8 cellular contexts compared by ENCODE assay signal in the genomic region with DNA sequence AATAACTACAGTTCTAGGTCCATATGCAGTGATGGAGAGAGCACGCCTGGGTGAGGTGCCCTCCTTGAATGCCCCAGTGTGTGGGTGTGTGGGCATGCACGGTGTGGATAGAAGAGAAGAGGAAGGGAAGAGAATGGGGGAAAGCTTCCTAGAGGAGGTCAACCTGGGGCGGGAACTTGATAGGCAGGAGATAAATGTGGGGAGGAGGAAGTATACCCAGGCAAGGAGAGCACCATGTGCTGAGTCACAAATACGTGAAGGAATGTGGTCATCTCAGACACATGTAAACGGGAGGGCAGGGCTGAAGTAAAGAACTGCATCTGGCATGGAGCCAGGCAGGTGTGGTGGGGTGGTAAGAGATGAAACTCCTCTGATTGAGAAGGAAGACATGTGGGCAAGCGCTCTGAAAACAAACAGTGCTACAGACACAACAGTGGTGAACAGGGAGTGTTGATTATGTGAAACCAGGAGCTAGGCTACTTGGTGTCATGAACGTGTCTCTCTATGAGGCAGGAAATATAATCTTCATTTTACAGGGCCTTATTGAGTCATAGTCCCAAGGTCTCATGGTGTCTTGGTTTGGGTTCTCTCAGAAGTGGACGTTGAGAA.
DNase-seq lines count a peak whose midpoint lies in the region; ATAC-seq and TF ChIP-seq lines count a peak whose summit lies in the region.

No MANE protein-coding gene starts in this region.

- H3K79me2 ChIP-seq in HCT116 (ENCODE audit: insufficient read depth, low read length) (no peaks in the 10 kb centered on the region), mesendoderm (ENCODE audit: control insufficient read depth, insufficient read depth, low read length) (no peaks in the 10 kb centered on the region), neural progenitor cell (ENCODE audit: low read depth) (no peaks in the 10 kb centered on the region)

- H3F3A ChIP-seq in neural progenitor cell (ENCODE audit: low read depth): no peaks in the 10 kb centered on the region

- H3K4me3 Mint-ChIP-seq in neural progenitor cell: no peak overlapping the region
- H3K4me3 Mint-ChIP-seq in endodermal cell: no peak overlapping the region

- POLR2A ChIA-PET in HCT116 (lab: Charles Lee): no interaction called here

- H3K27ac ChIP-seq in HCT116 (ENCODE audit: low read depth, low read length) (no peak overlapping the region), mesendoderm (ENCODE audit: low read depth, low read length) (no peak overlapping the region), neural progenitor cell (no peak overlapping the region), endodermal cell (ENCODE audit: low read depth, low read length) (no peak overlapping the region)

- H4K20me1 ChIP-seq in HCT116 (ENCODE audit: insufficient read depth) (no peaks in the 10 kb centered on the region), neural progenitor cell (ENCODE audit: low read depth) (no peaks in the 10 kb centered on the region)

- BruUV-seq in HCT116 (replicated peaks; lab: Mats Ljungman, UMichigan): no TSS peak

- H3K4me1 Mint-ChIP-seq in neural progenitor cell (no peaks in the 10 kb centered on the region), endodermal cell (no peaks in the 10 kb centered on the region)

- H3K18ac ChIP-seq in mesendoderm (ENCODE audit: low read length): no peak overlapping the region

- no peak overlapping the region for H4K5ac ChIP-seq in mesendoderm (ENCODE audit: low read length)

- H3K9ac ChIP-seq in HCT116 (ENCODE audit: low read length): no peak overlapping the region
- no peak overlapping the region for H3K9ac ChIP-seq in mesendoderm (ENCODE audit: low read length)
- no peak overlapping the region for H3K9ac ChIP-seq in neural progenitor cell
- H3K9ac ChIP-seq in endodermal cell (ENCODE audit: extremely low read depth, low read length, poor library complexity, severe bottlenecking): no peak overlapping the region

- H3K9me3 ChIP-seq in HCT116 (ENCODE audit: control insufficient read depth in 1 of 2, insufficient read depth in 1 of 2, low read depth in 1 of 2, low read length in 2 of 2) (no peaks in the 10 kb centered on the region), neural progenitor cell (ENCODE audit: low read depth) (no peaks in the 10 kb centered on the region), endodermal cell (ENCODE audit: control insufficient read depth, low read length) (no peaks in the 10 kb centered on the region)

- RAD21 ChIA-PET in HCT116 (lab: Charles Lee; ENCODE audit: low non-redundant PET in 1 of 2, low total read pairs in 2 of 2, uncharacterized antibody in 2 of 2, unreplicated experiment in 2 of 2): no interaction called here

- no peaks in the 10 kb centered on the region for H3K79me1 ChIP-seq in mesendoderm (ENCODE audit: low read length)

- 0 out of 4 replicates have a peak overlapping the region, but pooled peaks of 1 of the 2 experiments have one; percentile 6 for H3K4me3 ChIP-seq in HCT116 (replicated peaks in 1 of 2; ENCODE audit: low read depth in 1 of 2, low read length in 2 of 2)
- no peak overlapping the region for H3K4me3 ChIP-seq in NB4 (ENCODE audit: low read depth, low read length)
- no peak overlapping the region for H3K4me3 ChIP-seq in mesendoderm (ENCODE audit: low read length)
- no peak overlapping the region for H3K4me3 ChIP-seq in neural progenitor cell
- H3K4me3 ChIP-seq in endodermal cell (ENCODE audit: low read length): no peak overlapping the region

- H2BK5ac ChIP-seq in mesendoderm (ENCODE audit: low read length): no peak overlapping the region

- no peak overlapping the region for H2AK5ac ChIP-seq in mesendoderm (ENCODE audit: low read length)

- TF ChIP-seq POLR2A in HCT116 (IDR thresholded peaks at IDR 0.05; ENCODE audit: borderline replicate concordance, extremely low read depth, insufficient read depth, insufficient read length) (no peak), NB4 (IDR thresholded peaks at IDR 0.05; ENCODE audit: extremely low read depth, insufficient read length) (no peak)

- no peak for TF ChIP-seq RAD21 in HCT116 (IDR thresholded peaks at IDR 0.05; ENCODE audit: low read depth)

- no peak overlapping the region for H3K23ac ChIP-seq in mesendoderm (ENCODE audit: low read length)

- no peaks in the 10 kb centered on the region for H3K36me3 Mint-ChIP-seq in neural progenitor cell
- H3K36me3 Mint-ChIP-seq in endodermal cell (ENCODE audit: low read depth): no peaks in the 10 kb centered on the region

- CTCF ChIA-PET in HCT116 (lab: Charles Lee): interaction anchor here (1.0 kb wide), 1 partner anchor 10 kb away, joined by 5 read pairs; no protein-coding TSS in a partner anchor

- DNase-seq in HCT116 (ENCODE audit: low read depth, low spot score): no peak
- DNase-seq in NB4 (ENCODE audit: low read depth): peak; percentile 74
- peak; percentile 47 for DNase-seq in activated effector memory CD4-positive, alpha-beta T cell treated with Interleukin-2 at 50 U/mL for 16 hours
- peak; percentile 64 to 81 for DNase-seq in stimulated activated CD4-positive, alpha-beta T cell treated with anti-CD3 and anti-CD28 coated beads, Interleukin-2, amount 100 ng/mL, for 24 hours
- DNase-seq in mesendoderm: no peak
- no peak for DNase-seq in neural progenitor cell (ENCODE audit: low spot score)
- no peak for DNase-seq in endodermal cell

- H3K4me2 ChIP-seq in HCT116 (ENCODE audit: low read length) (peak overlapping the region; percentile 46), mesendoderm (ENCODE audit: low read length) (no peak overlapping the region), neural progenitor cell (no peak overlapping the region)

- no peak overlapping the region for H4K8ac ChIP-seq in mesendoderm (ENCODE audit: low read depth, low read length)

- H3K27me3 ChIP-seq in HCT116 (ENCODE audit: insufficient read depth, low read length) (no peaks in the 10 kb centered on the region), mesendoderm (ENCODE audit: insufficient read depth, low read length, poor library complexity) (no peaks in the 10 kb centered on the region), neural progenitor cell (no peaks in the 10 kb centered on the region), endodermal cell (ENCODE audit: control insufficient read depth, insufficient read depth, low read length, poor library complexity, severe bottlenecking) (no peaks in the 10 kb centered on the region)

- no peak overlapping the region for H3K56ac ChIP-seq in mesendoderm (ENCODE audit: low read length)

- H2BK15ac ChIP-seq in mesendoderm (replicated peaks; ENCODE audit: low read depth): no peak overlapping the region

- peak overlapping the region; percentile 28 for H2AFZ ChIP-seq in HCT116 (ENCODE audit: low read depth, low read length, poor library complexity, severe bottlenecking)
- H2AFZ ChIP-seq in neural progenitor cell (replicated peaks): no peak overlapping the region

- no peaks in the 10 kb centered on the region for H3K36me3 ChIP-seq in HCT116 (ENCODE audit: control insufficient read depth in 1 of 2, insufficient read depth in 2 of 2, low read length in 2 of 2)
- H3K36me3 ChIP-seq in mesendoderm (ENCODE audit: control insufficient read depth, insufficient read depth, low read length): no peaks in the 10 kb centered on the region
- H3K36me3 ChIP-seq in neural progenitor cell: no peaks in the 10 kb centered on the region
- H3K36me3 ChIP-seq in endodermal cell (ENCODE audit: control insufficient read depth, insufficient read depth, low read length): no peaks in the 10 kb centered on the region

- H2BK120ac ChIP-seq in mesendoderm (ENCODE audit: low read depth, low read length): no peak overlapping the region

- TF ChIP-seq CTCF in HCT116 (IDR thresholded peaks at IDR 0.05 in 2 of 3, conservative IDR thresholded peaks at IDR 0.05 in 1 of 3; ENCODE audit: borderline replicate concordance in 1 of 3, insufficient read depth in 1 of 3, low read depth in 2 of 3, low read length in 2 of 3): no peak
- TF ChIP-seq CTCF in NB4 (IDR thresholded peaks at IDR 0.05; ENCODE audit: low read depth, low read length): no peak
- TF ChIP-seq CTCF in neural progenitor cell (IDR thresholded peaks at IDR 0.05): no peak
- TF ChIP-seq CTCF in endodermal cell (conservative IDR thresholded peaks at IDR 0.05): no peak

- ATAC-seq in GM18502 (IDR thresholded peaks at IDR 0.05; ENCODE audit: poor library complexity, unreplicated experiment): peak; percentile 87
- peak; percentile 73 for ATAC-seq in HCT116

- intact Hi-C loops in HCT116 (cut with micrococcal nuclease): no loop called here

- peaks cover 0 to 15% of the 10 kb centered on the region in 2 experiments; a peak in 2 of 4 replicates for H3K4me1 ChIP-seq in HCT116 (ENCODE audit: control insufficient read depth in 1 of 2, insufficient read depth in 2 of 2, low read length in 2 of 2)
- H3K4me1 ChIP-seq in mesendoderm (ENCODE audit: control insufficient read depth, low read depth, low read length): no peaks in the 10 kb centered on the region
- no peaks in the 10 kb centered on the region for H3K4me1 ChIP-seq in neural progenitor cell
- H3K4me1 ChIP-seq in endodermal cell (ENCODE audit: control insufficient read depth, insufficient read depth, low read length): no peaks in the 10 kb centered on the region

- WGBS in mesendoderm (ENCODE audit: extremely low coverage, insufficient coverage, low lambda C conversion rate): no CpG with 5 or more reads among the region's 8 CpGs
- WGBS in endodermal cell (ENCODE audit: insufficient coverage in 1 of 2, insufficient read length in 1 of 2), 2 experiments: 89 to 91% methylated on average over 6 to 8 of the region's 8 CpGs

- H3K27ac Mint-ChIP-seq in neural progenitor cell: no peak overlapping the region
- no peak overlapping the region for H3K27ac Mint-ChIP-seq in endodermal cell

- H3K9me2 ChIP-seq in HCT116 (ENCODE audit: insufficient read depth): no peaks in the 10 kb centered on the region

- no peak overlapping the region for H3K4ac ChIP-seq in mesendoderm (ENCODE audit: low read depth, low read length)

- peaks cover 2% of the 10 kb centered on the region for H3K27me3 Mint-ChIP-seq in neural progenitor cell (ENCODE audit: insufficient read depth, low read depth)
- peaks cover 2% of the 10 kb centered on the region for H3K27me3 Mint-ChIP-seq in endodermal cell (ENCODE audit: insufficient read depth)

- H3K9me3 Mint-ChIP-seq in neural progenitor cell (no peaks in the 10 kb centered on the region), endodermal cell (no peaks in the 10 kb centered on the region)

TF ChIP-seq in HCT116, 20 proteins besides CTCF, POLR2A, EP300 and RAD21 (continues in another document):
- TF ChIP-seq POLR2AphosphoS5 (IDR thresholded peaks at IDR 0.05; ENCODE audit: low read depth, low read length) (peak; percentile 37; the same call in 1 of the 2 replicates), SP1 (IDR thresholded peaks at IDR 0.05; ENCODE audit: low read depth) (peak; percentile 45), EZH2 (IDR thresholded peaks at IDR 0.05) (no peak), FOSL1 (IDR thresholded peaks at IDR 0.05; ENCODE audit: low read depth) (peak; percentile 43), TCF7L2 (IDR thresholded peaks at IDR 0.05; ENCODE audit: borderline replicate concordance, extremely low read depth, insufficient read depth, insufficient read length) (no peak), ELF1 (IDR thresholded peaks at IDR 0.05; ENCODE audit: borderline replicate concordance, low read depth) (no peak)
- TF ChIP-seq, protein P1, sequence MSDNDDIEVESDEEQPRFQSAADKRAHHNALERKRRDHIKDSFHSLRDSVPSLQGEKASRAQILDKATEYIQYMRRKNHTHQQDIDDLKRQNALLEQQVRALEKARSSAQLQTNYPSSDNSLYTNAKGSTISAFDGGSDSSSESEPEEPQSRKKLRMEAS (IDR thresholded peaks at IDR 0.05): peak; percentile 66

Comparison
In these comparisons a context has a peak if more than half of its experiments do, and no peak if none do; other contexts are left out.
1. DNase-seq: peak in NB4 (single experiment), activated effector memory CD4-positive, alpha-beta T cell treated with Interleukin-2 at 50 U/mL for 16 hours (single experiment) and stimulated activated CD4-positive, alpha-beta T cell treated with anti-CD3 and anti-CD28 coated beads, Interleukin-2, amount 100 ng/mL, for 24 hours (2 of 2); none in HCT116 (single experiment), mesendoderm (single experiment), neural progenitor cell (single experiment) and endodermal cell (single experiment).